Comparison of ENCODE assay signal across 8 cellular contexts in genomic region chr11:18802381-18803257, GRCh38. TPM values are rescaled to one million over a fixed set of nuclear protein-coding genes. Genes with fewer than 3 reads are reported as not detected.
DNase-seq lines count a peak whose midpoint lies in the region; ATAC-seq, FAIRE-seq and TF ChIP-seq lines count a peak whose summit lies in the region.

No MANE protein-coding gene starts in this region.

- peaks cover 14% of the 10 kb centered on the region for H3K4me1 Mint-ChIP-seq in endodermal cell

- peaks cover 15% of the 10 kb centered on the region for H3K27me3 ChIP-seq in endodermal cell (ENCODE audit: control insufficient read depth, insufficient read depth, low read length, poor library complexity, severe bottlenecking)

- H3K27ac ChIP-seq in endodermal cell (ENCODE audit: low read depth, low read length) = no peak overlapping the region

- FAIRE-seq in GM12891 (lab: Jason Lieb, UNC) = peak; percentile 33

- H3K27ac Mint-ChIP-seq in endodermal cell = no peak overlapping the region

- H3K9me3 ChIP-seq in endodermal cell (ENCODE audit: control insufficient read depth, low read length) (no peaks in the 10 kb centered on the region), mucosa of descending colon (no peaks in the 10 kb centered on the region)

- intact Hi-C loops in mucosa of descending colon (cut with DNase I, micrococcal nuclease) = no loop called here

- WGBS in endodermal cell (ENCODE audit: insufficient coverage in 1 of 2, insufficient read length in 1 of 2), 2 experiments = 36 to 56% methylated on average over 4 to 13 of the region's 13 CpGs

- DNase-seq in AML-193 (lab: John Stamatoyannopoulos, UW) (peak; percentile 46 to 64), GM12891 (ENCODE audit: insufficient read length, low spot score) (no peak), NCI-H1105 treated with DMSO at 0.1 percent for 48 hours (lab: John Stamatoyannopoulos, UW) (peak; percentile 71), T-helper 9 cell (peak; percentile 16), endodermal cell (peak; percentile 80), mucosa of descending colon (peak in 1 of 3 donors; percentile 72)

- H3K36me3 ChIP-seq in endodermal cell (ENCODE audit: control insufficient read depth, insufficient read depth, low read length) (no peaks in the 10 kb centered on the region), mucosa of descending colon (ENCODE audit: low read depth) (no peaks in the 10 kb centered on the region)

- H3K36me3 Mint-ChIP-seq in endodermal cell (ENCODE audit: low read depth) = no peaks in the 10 kb centered on the region

- ATAC-seq in mucosa of descending colon (peak; percentile 60), GM21717 (IDR thresholded peaks at IDR 0.05; ENCODE audit: unreplicated experiment) (no peak), GM19455 (IDR thresholded peaks at IDR 0.05; ENCODE audit: unreplicated experiment) (no peak)

- H3K9me3 Mint-ChIP-seq in endodermal cell = no peaks in the 10 kb centered on the region

- no peak overlapping the region for H3K4me3 Mint-ChIP-seq in endodermal cell

- no peaks in the 10 kb centered on the region for H3K4me1 ChIP-seq in endodermal cell (ENCODE audit: control insufficient read depth, insufficient read depth, low read length)
- H3K4me1 ChIP-seq in mucosa of descending colon (ENCODE audit: low read depth) = no peaks in the 10 kb centered on the region

- no peak for TF ChIP-seq POLR2A in GM12891 (IDR thresholded peaks at IDR 0.05; ENCODE audit: low read depth, low read length)

- H3K4me3 ChIP-seq in endodermal cell (ENCODE audit: low read length) = no peak overlapping the region
- H3K4me3 ChIP-seq in mucosa of descending colon = no peak overlapping the region

- no peak overlapping the region for H3K9ac ChIP-seq in endodermal cell (ENCODE audit: extremely low read depth, low read length, poor library complexity, severe bottlenecking)

- TF ChIP-seq CTCF in endodermal cell (conservative IDR thresholded peaks at IDR 0.05) = peak; percentile 84
- TF ChIP-seq CTCF in mucosa of descending colon (IDR thresholded peaks at IDR 0.05) = peak; percentile 14

- peaks cover 29% of the 10 kb centered on the region for H3K27me3 Mint-ChIP-seq in endodermal cell (ENCODE audit: insufficient read depth)

TF ChIP-seq in GM12891, 5 proteins besides CTCF, POLR2A, EP300 and RAD21:
- TF ChIP-seq PAX5 (IDR thresholded peaks at IDR 0.05; ENCODE audit: insufficient read depth, low read length, severe bottlenecking) (no peak), SPI1 (IDR thresholded peaks at IDR 0.05; ENCODE audit: low read depth, low read length) (no peak), POLR2AphosphoS5 (IDR thresholded peaks at IDR 0.05; ENCODE audit: low read depth, low read length) (no peak), POU2F2 (IDR thresholded peaks at IDR 0.05; ENCODE audit: low read depth, low read length) (no peak)

RNA-seq across cellular contexts. Expression of gene PTPN5, which starts 11.0 kb away (rescaled TPM):
- not detected for polyA plus RNA-seq in GM12891 (2012; ENCODE audit: low read depth, missing spikeins)
- total RNA-seq in endodermal cell (10 to 100 TPM; 27.6 to 51.0 TPM), mucosa of descending colon (under 1 TPM; 0.14 to 0.92 (median 0.17) TPM)
- 4.7 TPM for polyA plus RNA-seq in endodermal cell (2013, experiment 1 of 2)
- polyA plus RNA-seq in endodermal cell (2013, experiment 2 of 2) = 5.1 TPM

Comparison
In these comparisons a context has a peak if more than half of its experiments do, and no peak if none do; other contexts are left out.
1. RNA of gene PTPN5, which starts 11.0 kb away (total RNA-seq): 27.6 to 51.0 TPM in endodermal cell; 0.14 to 0.92 TPM in mucosa of descending colon; every median in the first group is over 10 times any median in the second.